8 cellular contexts compared by ENCODE assay signal in genomic region chr1:32247983-32248889, GRCh38. TPM values are rescaled to one million over a fixed set of nuclear protein-coding genes. Genes with fewer than 3 reads are reported as not detected.
A peak's percentile ranks its signal among the peaks of the same experiment; 100 is the strongest.
DNase-seq lines count a peak whose midpoint lies in the region; ATAC-seq and TF ChIP-seq lines count a peak whose summit lies in the region.

No MANE protein-coding gene starts in this region.

- no peak for TF ChIP-seq POLR2A in prostate gland (IDR thresholded peaks at IDR 0.05)

- H3K4me3 ChIP-seq in RWPE2 (ENCODE audit: severe bottlenecking) = no peak overlapping the region
- no peak overlapping the region for H3K4me3 ChIP-seq in prostate gland

- WGBS in prostate gland = 12% methylated on average over 27 of the region's 31 CpGs

- H3K36me3 Mint-ChIP-seq in IgD-negative memory B cell = no peaks in the 10 kb centered on the region

- ATAC-seq in RWPE2 (ENCODE audit: low read depth) (peak; percentile 53), Right ventricle myocardium superior (ENCODE audit: poor library complexity) (peak; percentile 75), GM18520 (IDR thresholded peaks at IDR 0.05; ENCODE audit: unreplicated experiment) (no peak)

- TF ChIP-seq CTCF in RWPE2 (IDR thresholded peaks at IDR 0.05; ENCODE audit: poor library complexity, severe bottlenecking) (peak; percentile 76), prostate gland (IDR thresholded peaks at IDR 0.05) (peak; percentile 52 to 82 (median 64))

- DNase-seq in GDM1 (lab: John Stamatoyannopoulos, UW) = peak; percentile 57
- DNase-seq in RWPE2 (ENCODE audit: low spot score) = peak; percentile 77
- DNase-seq in activated gamma-delta T cell treated with anti-CD3 and anti-CD28 coated beads, Interleukin-2, amount 50 U/mL, for 16 hours (ENCODE audit: low read depth) = peak; percentile 64
- peak; percentile 94 for DNase-seq in Right ventricle myocardium superior
- peak; percentile 69 for DNase-seq in prostate gland (ENCODE audit: low spot score)
- DNase-seq in medulla oblongata (ENCODE audit: extremely low spot score) = no peak

- H3K9me3 ChIP-seq in RWPE2 (ENCODE audit: severe bottlenecking) = no peaks in the 10 kb centered on the region
- H3K9me3 ChIP-seq in prostate gland = no peaks in the 10 kb centered on the region

- H3K36me3 ChIP-seq in RWPE2 (ENCODE audit: low read depth) (no peaks in the 10 kb centered on the region), prostate gland (no peaks in the 10 kb centered on the region)

- H3K27me3 ChIP-seq in RWPE2 (ENCODE audit: insufficient read depth, poor library complexity, severe bottlenecking) = no peaks in the 10 kb centered on the region
- no peaks in the 10 kb centered on the region for H3K27me3 ChIP-seq in prostate gland (replicated peaks; ENCODE audit: insufficient read depth)

- H3K4me3 Mint-ChIP-seq in IgD-negative memory B cell = peak overlapping the region; percentile 41 to 86 (median 84)

- intact Hi-C loops in Right ventricle myocardium superior (cut with DNase I) = loop anchor here (10.0 kb wide), 1 partner anchor 47 kb away; the partner anchor contains the start of gene HDAC1
- intact Hi-C loops in prostate gland (cut with DNase I) = no loop called here

- H3K4me1 Mint-ChIP-seq in IgD-negative memory B cell = peaks cover 48 to 57% (median 56%) of the 10 kb centered on the region in 3 donors

- peaks cover 20% of the 10 kb centered on the region for H3K4me1 ChIP-seq in RWPE2 (ENCODE audit: insufficient read depth, poor library complexity, severe bottlenecking)
- no peaks in the 10 kb centered on the region for H3K4me1 ChIP-seq in prostate gland (replicated peaks)

- H3K9me3 Mint-ChIP-seq in IgD-negative memory B cell = no peaks in the 10 kb centered on the region

- H3K27me3 Mint-ChIP-seq in IgD-negative memory B cell = peaks cover 2% of the 10 kb centered on the region

- H3K27ac ChIP-seq in RWPE2 (ENCODE audit: poor library complexity, severe bottlenecking) (peak overlapping the region; percentile 46), prostate gland (peak overlapping the region; percentile 22 to 48)

- peak overlapping the region; percentile 91 to 97 (median 95) for H3K27ac Mint-ChIP-seq in IgD-negative memory B cell

RNA-seq across cellular contexts. Expression of gene FAM167B, which starts 1.2 kb away (rescaled TPM):
- not detected for polyA plus RNA-seq in IgD-negative memory B cell
- total RNA-seq in Right ventricle myocardium superior (8.1 TPM), prostate gland (1 to 10 TPM; 2.3 to 3.6 TPM)

RNA-seq across cellular contexts. Expression of gene LCK, which starts 2.8 kb away (rescaled TPM):
- polyA plus RNA-seq in IgD-negative memory B cell = 80.5 TPM
- total RNA-seq in Right ventricle myocardium superior (0.51 TPM), prostate gland (1 to 10 TPM; 1.3 to 4.4 TPM)

RNA-seq across cellular contexts. Expression of gene EIF3I, which starts 26.0 kb away (rescaled TPM):
- polyA plus RNA-seq in IgD-negative memory B cell = 154 TPM
- total RNA-seq in Right ventricle myocardium superior (97.2 TPM), prostate gland (100 to 1,000 TPM; 158 to 181 TPM)

RNA-seq across cellular contexts. Expression of gene TMEM234, which starts 26.1 kb away (rescaled TPM):
- 7.2 TPM for polyA plus RNA-seq in IgD-negative memory B cell
- total RNA-seq in Right ventricle myocardium superior (7.5 TPM), prostate gland (10 to 100 TPM; 17.9 to 31.7 TPM)

RNA-seq across cellular contexts. Expression of gene DCDC2B, which starts 39.3 kb away (rescaled TPM):
- not detected for polyA plus RNA-seq in IgD-negative memory B cell
- total RNA-seq in Right ventricle myocardium superior = not detected
- not detected for total RNA-seq in prostate gland
